ENCODE assay signal across 17 cellular contexts in the genomic region with DNA sequence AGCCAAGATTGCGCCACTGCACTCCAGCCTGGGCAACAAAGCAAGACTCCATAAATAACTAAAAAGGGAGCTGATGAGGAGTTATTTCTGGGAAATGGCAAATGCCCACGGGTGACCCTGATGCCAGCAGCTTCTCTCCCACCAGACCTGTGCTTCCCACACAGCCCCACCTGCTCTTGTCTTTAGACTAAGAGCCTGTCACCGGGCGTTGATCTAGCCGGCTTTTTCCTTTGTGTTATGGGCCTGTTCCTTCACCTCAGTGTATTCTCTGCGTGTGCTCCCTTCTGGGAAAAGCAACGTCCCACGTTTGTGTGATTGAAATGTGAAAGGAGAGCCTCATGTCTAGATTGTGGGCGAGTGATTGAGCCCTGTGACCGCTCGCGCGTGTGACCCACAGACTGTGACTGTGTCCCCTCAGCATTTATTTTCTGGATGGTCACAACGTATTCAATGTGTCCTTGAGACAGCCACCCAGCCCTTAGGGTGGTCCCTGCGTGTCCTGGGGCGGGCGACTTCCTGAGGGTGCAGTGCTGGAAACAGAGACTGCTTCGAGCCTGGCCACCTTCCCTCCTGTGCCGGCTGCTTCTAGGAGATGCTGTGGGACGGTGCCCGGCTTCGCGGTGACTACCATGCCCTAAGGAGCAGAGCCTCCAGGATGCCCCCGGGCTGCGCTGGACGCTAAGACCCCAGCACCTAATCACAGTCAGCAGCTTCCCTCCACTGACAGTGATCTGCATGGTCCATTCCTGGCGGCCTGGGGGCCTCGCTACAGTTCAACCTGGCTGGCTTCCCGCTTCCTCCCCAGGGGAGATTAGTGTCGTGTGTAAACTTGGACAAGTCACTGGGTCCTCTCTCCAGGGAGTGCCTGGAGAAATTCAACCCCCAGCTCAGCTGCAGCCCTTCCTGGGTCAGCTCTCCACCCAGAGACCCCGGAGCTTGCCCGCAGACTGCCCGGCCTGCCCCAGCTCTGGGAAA. TPM values are rescaled to one million over a fixed set of nuclear protein-coding genes. Genes with fewer than 3 reads are reported as not detected.
DNase-seq lines count a peak whose midpoint lies in the region; ATAC-seq and TF ChIP-seq lines count a peak whose summit lies in the region.
"Had no signal": no experiment of that assay in that cellular context is flagged by ENCODE, and none has a peak within 500 bp of the region (broad histone marks: within the 10 kb centered on the region; RNA-seq: fewer than 3 reads in every experiment).

No MANE protein-coding gene starts in this region.

- no peak overlapping the region for H3K27ac ChIP-seq in left ventricle myocardium inferior (replicated peaks)
- H3K27ac ChIP-seq in osteoblast (ENCODE audit: low read depth, low read length): no peak overlapping the region
- H3K27ac ChIP-seq in breast epithelium: no peak overlapping the region
- H3K27ac ChIP-seq: HL-60 had no signal

- H3K9me3 ChIP-seq in left ventricle myocardium inferior (replicated peaks) (no peaks in the 10 kb centered on the region), osteoblast (ENCODE audit: low read depth, low read length) (no peaks in the 10 kb centered on the region), breast epithelium (no peaks in the 10 kb centered on the region)

- POLR2A ChIA-PET in WTC11 (lab: Charles Lee): interaction anchor here (0.6 kb wide), 1 partner anchor 192 kb away, joined by 3 read pairs; no protein-coding TSS in a partner anchor

- TF ChIP-seq POLR2A in breast epithelium (IDR thresholded peaks at IDR 0.05): no peak

- no peak overlapping the region for H3K4me2 ChIP-seq in osteoblast (ENCODE audit: insufficient read depth, low read length)

- no peaks in the 10 kb centered on the region for H3K9me3 Mint-ChIP-seq in WTC11
- H3K9me3 Mint-ChIP-seq: IgD-negative memory B cell had no signal

- H4K20me1 ChIP-seq in osteoblast (ENCODE audit: insufficient read depth, low read length): no peaks in the 10 kb centered on the region

- CTCF ChIA-PET in WTC11 (lab: Charles Lee): interaction anchor here (0.6 to 1.7 kb wide), 4 partner anchors 71 to 147 kb away, joined by 3 to 5 read pairs (median 4); no protein-coding TSS in a partner anchor

- H3K4me1 ChIP-seq in left ventricle myocardium inferior (no peaks in the 10 kb centered on the region), osteoblast (ENCODE audit: insufficient read depth, low read length) (no peaks in the 10 kb centered on the region), breast epithelium (no peaks in the 10 kb centered on the region)

- no peak overlapping the region for H2AFZ ChIP-seq in osteoblast (ENCODE audit: low read length)

- DNase-seq in Right ventricle myocardium superior (peak; percentile 47), left cardiac atrium (no peak), WTC11 (ENCODE audit: low spot score) (no peak), left ventricle myocardium inferior (peak; percentile 51), osteoblast (ENCODE audit: insufficient read length, low spot score, missing footprints) (peak; percentile 87), amygdala (lab: John Stamatoyannopoulos, UW) (no peak), breast epithelium (ENCODE audit: low spot score in 2 of 2) (no peak)
- DNase-seq in activated effector memory CD4-positive, alpha-beta T cell treated with anti-CD3 and anti-CD28 coated beads, Interleukin-2, amount 50 U/mL, for 16 hours: no peak
- DNase-seq: 8988T; DND-41; MM.1S; NCI-H1092; NCI-H2081; NCI-H446 treated with DMSO at 0.1 percent for 48 hours; NK-92 treated with Interleukin-12 subunit alpha and Interleukin-12 subunit beta, amount 100 ng/mL, for 24 hours had no signal

- H3K27ac Mint-ChIP-seq in WTC11: peak overlapping the region; percentile 79; the same call in 1 of the 2 replicates

- H3K4me3 ChIP-seq in left ventricle myocardium inferior (no peak overlapping the region), osteoblast (ENCODE audit: insufficient read depth, low read length) (no peak overlapping the region), breast epithelium (no peak overlapping the region)

- H3K27me3 Mint-ChIP-seq in WTC11 (ENCODE audit: low read depth): no peaks in the 10 kb centered on the region
- H3K27me3 Mint-ChIP-seq: IgD-negative memory B cell had no signal

- H3K36me3 ChIP-seq in left ventricle myocardium inferior (peaks cover 11% of the 10 kb centered on the region), osteoblast (ENCODE audit: insufficient read depth, low read length) (no peaks in the 10 kb centered on the region), breast epithelium (no peaks in the 10 kb centered on the region)

- H3K27me3 ChIP-seq in left ventricle myocardium inferior (ENCODE audit: low read depth): no peaks in the 10 kb centered on the region
- H3K27me3 ChIP-seq in osteoblast (ENCODE audit: insufficient read depth, low read length): peaks cover 31% of the 10 kb centered on the region
- no peaks in the 10 kb centered on the region for H3K27me3 ChIP-seq in breast epithelium

- intact Hi-C loops in Right ventricle myocardium superior (cut with DNase I): no loop called here
- intact Hi-C loops in left cardiac atrium (cut with DNase I): no loop called here
- intact Hi-C loops in left ventricle myocardium inferior (cut with micrococcal nuclease): no loop called here
- intact Hi-C loops in breast epithelium (cut with DNase I; ENCODE audit: low total_unique reads): no loop called here

- H3K79me2 ChIP-seq in osteoblast (ENCODE audit: insufficient read depth, low read length): peaks cover 8% of the 10 kb centered on the region

- H3K4me1 Mint-ChIP-seq in WTC11: peaks cover 2% of the 10 kb centered on the region; the same call in 1 of the 2 replicates
- H3K4me1 Mint-ChIP-seq: IgD-negative memory B cell had no signal

- no peak overlapping the region for H3K4me3 Mint-ChIP-seq in WTC11
- H3K4me3 Mint-ChIP-seq: IgD-negative memory B cell had no signal

- TF ChIP-seq CTCF in WTC11 (IDR thresholded peaks at IDR 0.05): no peak
- TF ChIP-seq CTCF in left ventricle myocardium inferior (IDR thresholded peaks at IDR 0.05; ENCODE audit: borderline replicate concordance): no peak
- TF ChIP-seq CTCF in osteoblast (IDR thresholded peaks at IDR 0.05; ENCODE audit: extremely low read depth, low read depth, low read length): no peak
- no peak for TF ChIP-seq CTCF in breast epithelium (IDR thresholded peaks at IDR 0.05)

- no peaks in the 10 kb centered on the region for H3K36me3 Mint-ChIP-seq in WTC11
- H3K36me3 Mint-ChIP-seq: IgD-negative memory B cell had no signal

- ATAC-seq in Right ventricle myocardium superior (ENCODE audit: poor library complexity) (no peak), left cardiac atrium (no peak), WTC11 (no peak)

TF ChIP-seq in WTC11, 78 proteins besides CTCF, POLR2A, EP300 and RAD21:
- no peak for TF ChIP-seq GABPB1 (CRISPR knock-in tag; IDR thresholded peaks at IDR 0.05)
- TF ChIP-seq, protein P1, sequence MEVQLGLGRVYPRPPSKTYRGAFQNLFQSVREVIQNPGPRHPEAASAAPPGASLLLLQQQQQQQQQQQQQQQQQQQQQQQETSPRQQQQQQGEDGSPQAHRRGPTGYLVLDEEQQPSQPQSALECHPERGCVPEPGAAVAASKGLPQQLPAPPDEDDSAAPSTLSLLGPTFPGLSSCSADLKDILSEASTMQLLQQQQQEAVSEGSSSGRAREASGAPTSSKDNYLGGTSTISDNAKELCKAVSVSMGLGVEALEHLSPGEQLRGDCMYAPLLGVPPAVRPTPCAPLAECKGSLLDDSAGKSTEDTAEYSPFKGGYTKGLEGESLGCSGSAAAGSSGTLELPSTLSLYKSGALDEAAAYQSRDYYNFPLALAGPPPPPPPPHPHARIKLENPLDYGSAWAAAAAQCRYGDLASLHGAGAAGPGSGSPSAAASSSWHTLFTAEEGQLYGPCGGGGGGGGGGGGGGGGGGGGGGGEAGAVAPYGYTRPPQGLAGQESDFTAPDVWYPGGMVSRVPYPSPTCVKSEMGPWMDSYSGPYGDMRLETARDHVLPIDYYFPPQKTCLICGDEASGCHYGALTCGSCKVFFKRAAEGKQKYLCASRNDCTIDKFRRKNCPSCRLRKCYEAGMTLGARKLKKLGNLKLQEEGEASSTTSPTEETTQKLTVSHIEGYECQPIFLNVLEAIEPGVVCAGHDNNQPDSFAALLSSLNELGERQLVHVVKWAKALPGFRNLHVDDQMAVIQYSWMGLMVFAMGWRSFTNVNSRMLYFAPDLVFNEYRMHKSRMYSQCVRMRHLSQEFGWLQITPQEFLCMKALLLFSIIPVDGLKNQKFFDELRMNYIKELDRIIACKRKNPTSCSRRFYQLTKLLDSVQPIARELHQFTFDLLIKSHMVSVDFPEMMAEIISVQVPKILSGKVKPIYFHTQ (CRISPR knock-in tag; IDR thresholded peaks at IDR 0.05): no peak

RNA-seq across cellular contexts. Expression of a gene that starts 7.8 kb away (rescaled TPM):
- total RNA-seq in Right ventricle myocardium superior: 109 TPM
- 100 to 1,000 TPM in 1 of 2 donors, 10 to 100 TPM in 1; 98.8 to 120 TPM for total RNA-seq in left cardiac atrium
- total RNA-seq in WTC11 (2021): 331 to 333 TPM (median 333 TPM) in 3 replicates
- total RNA-seq in left ventricle myocardium inferior: 106 TPM
- total RNA-seq in osteoblast: 64.2 and 81.1 TPM in 2 replicates
- 100 to 1,000 TPM in 1 of 3 donors, 10 to 100 TPM in 2; 93.1 to 107 (median 97.5) TPM for total RNA-seq in breast epithelium

RNA-seq across cellular contexts. Expression of a gene that starts 24.4 kb away (rescaled TPM):
- total RNA-seq in Right ventricle myocardium superior (215 TPM), left cardiac atrium (100 to 1,000 TPM; 124 to 128 TPM), WTC11 (2021) (100 to 110 TPM (median 106 TPM) in 3 replicates), left ventricle myocardium inferior (165 TPM), osteoblast (42.3 and 44.5 TPM in 2 replicates), breast epithelium (10 to 100 TPM; 45.4 to 66.2 (median 63.8) TPM)

RNA-seq across cellular contexts. Expression of a gene that starts 39.5 kb away (rescaled TPM):
- total RNA-seq in Right ventricle myocardium superior (0.35 TPM), left cardiac atrium (under 1 TPM; 0.29 to 0.65 TPM), WTC11 (2021) (0.66 to 1.1 TPM (median 1.0 TPM) in 3 replicates), left ventricle myocardium inferior (0.47 TPM), osteoblast (0.72 and 0.88 TPM in 2 replicates), breast epithelium (under 1 TPM in 2 of 3 donors, not detected in 1; 0.59 to 0.66 TPM)

RNA-seq across cellular contexts. Expression of a gene that starts 52.4 kb away (rescaled TPM):
- total RNA-seq in Right ventricle myocardium superior (13.6 TPM), left cardiac atrium (10 to 100 TPM; 11.9 to 15.0 TPM), WTC11 (2021) (27.2 to 34.4 TPM (median 27.8 TPM) in 3 replicates), left ventricle myocardium inferior (13.5 TPM), osteoblast (30.9 and 31.5 TPM in 2 replicates), breast epithelium (10 to 100 TPM; 19.0 to 40.2 (median 34.7) TPM)

Comparison
In these comparisons a context has a peak if more than half of its experiments do, and no peak if none do; other contexts are left out.
1. DNase-seq: peak in Right ventricle myocardium superior (single experiment), left ventricle myocardium inferior (single experiment) and osteoblast (single experiment); none in left cardiac atrium (single experiment), WTC11 (single experiment), activated effector memory CD4-positive, alpha-beta T cell treated with anti-CD3 and anti-CD28 coated beads, Interleukin-2, amount 50 U/mL, for 16 hours (single experiment), amygdala (0 of 56) and breast epithelium (0 of 2).